Comparison of ENCODE assay signal across 9 cellular contexts in genomic region chr17:81675515-81676221, GRCh38. TPM values are rescaled to one million over a fixed set of nuclear protein-coding genes. Genes with fewer than 3 reads are reported as not detected.
DNase-seq lines count a peak whose midpoint lies in the region; ATAC-seq, FAIRE-seq and TF ChIP-seq lines count a peak whose summit lies in the region.
"Not testable (repeated sequence)": the region's sequence is repeated elsewhere in the genome, so short reads cannot be mapped to it uniquely, and the experiment has no call there.
"Had no signal": no experiment of that assay in that cellular context is flagged by ENCODE, and none has a peak within 500 bp of the region (broad histone marks: within the 10 kb centered on the region; RNA-seq: fewer than 3 reads in every experiment).

No MANE protein-coding gene starts in this region.

- CTCF ChIA-PET in SK-N-SH (lab: Yijun Ruan, JAX): interaction anchor here (0.6 to 2.5 kb wide), 17 partner anchors 10 to 225 kb away, joined by 3 to 17 read pairs (median 4); partner anchors contain the start of genes CCDC137, MRPL12, OXLD1 and PDE6G
- CTCF ChIA-PET in HepG2 (lab: Yijun Ruan, JAX; ENCODE audit: low intra/inter-chr PET ratio, low total read pairs): not testable (repeated sequence)

- not testable (repeated sequence) for H3K9me3 ChIP-seq in BLaER1; SK-N-SH; HepG2 (ENCODE audit: low read length); spleen

- WGBS in SK-N-SH (ENCODE audit: low lambda C conversion rate): 47% methylated on average over 18 of the region's 18 CpGs
- WGBS in HepG2 (ENCODE audit: low lambda C conversion rate): 38% methylated on average over 18 of the region's 18 CpGs
- WGBS in spleen, 5 donors: 38 to 49% (median 45%) methylated on average over 18 of the region's 18 CpGs

- H4K20me1 ChIP-seq in BLaER1: peaks cover 23% of the 10 kb centered on the region; the same call in 1 of the 2 replicates
- not testable (repeated sequence) for H4K20me1 ChIP-seq in SK-N-SH (ENCODE audit: insufficient read depth); HepG2 (ENCODE audit: insufficient read depth, low read length)

- TF ChIP-seq RAD21 in SK-N-SH (IDR thresholded peaks at IDR 0.05; ENCODE audit: low read length) (peak; percentile 41; the same call in 1 of the 2 replicates), HepG2 (CRISPR knock-in tag; IDR thresholded peaks at IDR 0.05) (peak; percentile 67)

- peak overlapping the region; percentile 91 for H3K27ac ChIP-seq in BLaER1
- not testable (repeated sequence) for H3K27ac ChIP-seq in SK-N-SH (ENCODE audit: low read depth in 2 of 2, low read length in 1 of 2); HepG2 (ENCODE audit: extremely low read length, insufficient read depth, low read length); spleen

- peaks cover 66% of the 10 kb centered on the region for H3K36me3 ChIP-seq in BLaER1
- H3K36me3 ChIP-seq in SK-N-SH (replicated peaks in 1 of 2; ENCODE audit: control insufficient read depth in 1 of 2, insufficient read depth in 2 of 2, low read length in 1 of 2): peaks cover 17 to 46% of the 10 kb centered on the region in 2 experiments
- H3K36me3 ChIP-seq in HepG2 (replicated peaks in 1 of 2; ENCODE audit: control insufficient read depth in 1 of 2, insufficient read depth in 2 of 2, low read length in 2 of 2): peaks cover 24 to 32% of the 10 kb centered on the region in 2 experiments; a peak in 4 of 5 replicates
- peaks cover 0 to 67% (median 44%) of the 10 kb centered on the region in 6 donors for H3K36me3 ChIP-seq in spleen

- intact Hi-C loops in HepG2 (cut with micrococcal nuclease; ENCODE audit: unreplicated experiment); spleen (cut with DNase I; ENCODE audit: low total_unique reads): not testable (repeated sequence)

- POLR2A ChIA-PET in SK-N-SH (lab: Yijun Ruan, JAX) (interaction anchor here (0.8 to 1.4 kb wide), 4 partner anchors 8 to 46 kb away, joined by 3 to 6 read pairs (median 4); partner anchors contain the start of genes ARL16, CCDC137, HGS and OXLD1), HepG2 (lab: Yijun Ruan, JAX) (interaction anchor here (1.0 to 3.8 kb wide), 4 partner anchors 9 to 37 kb away, joined by 3 to 13 read pairs (median 6); partner anchors contain the start of genes CCDC137, MRPL12, OXLD1 and SLC25A10)

- TF ChIP-seq CTCF in GM13976 (IDR thresholded peaks at IDR 0.05; ENCODE audit: borderline replicate concordance, control extremely low read depth, extremely low read depth, insufficient read depth, missing control alignments) (peak; percentile 34), SK-N-SH (IDR thresholded peaks at IDR 0.05) (peak; percentile 77), epithelial cell of proximal tubule (conservative IDR thresholded peaks at IDR 0.05; ENCODE audit: low read depth, low read length) (peak; percentile 47), HepG2 (CRISPR knock-in tag; IDR thresholded peaks at IDR 0.05) (peak; percentile 76), spleen (IDR thresholded peaks at IDR 0.05 in 8 of 11, conservative IDR thresholded peaks at IDR 0.05 in 3 of 11) (peak; percentile 44 to 79 (median 67))

- in situ Hi-C loops in GM13976 (cut with MboI; ENCODE audit: low sequenced_read_pairs, unreplicated experiment); HepG2 (cut with HindIII; ENCODE audit: extremely low pct_ligation_motif_present, low pct_unique_long_range_greater_than_20kb): not testable (repeated sequence)

- H3K27me3 ChIP-seq in BLaER1; SK-N-SH (ENCODE audit: insufficient read depth); HepG2 (ENCODE audit: control insufficient read depth in 1 of 2, insufficient read depth in 2 of 2, low read length in 2 of 2); spleen (replicated peaks in 1 of 7): not testable (repeated sequence)

- FAIRE-seq in HepG2 (lab: Jason Lieb, UNC): peak; percentile 42

- peaks cover 30% of the 10 kb centered on the region for H3F3A ChIP-seq in SK-N-SH (replicated peaks; ENCODE audit: insufficient read depth)

- peaks cover 40% of the 10 kb centered on the region; the same call in 1 of the 2 replicates for H3K79me2 ChIP-seq in SK-N-SH (ENCODE audit: insufficient read depth)
- not testable (repeated sequence) for H3K79me2 ChIP-seq in HepG2 (ENCODE audit: insufficient read depth, low read length)

- peak overlapping the region; percentile 98 for H3K4me2 ChIP-seq in BLaER1
- not testable (repeated sequence) for H3K4me2 ChIP-seq in SK-N-SH; HepG2 (ENCODE audit: low read depth, low read length)

- not testable (repeated sequence) for H3K9me2 ChIP-seq in SK-N-SH

- peak overlapping the region; percentile 50 for H3K4me3 ChIP-seq in BLaER1
- H3K4me3 ChIP-seq in SK-N-SH (ENCODE audit: low read depth in 2 of 2, low read length in 1 of 2); epithelial cell of proximal tubule (ENCODE audit: low read depth, low read length); HepG2 (replicated peaks in 1 of 3; ENCODE audit: insufficient read depth in 1 of 3, low read depth in 2 of 3, low read length in 3 of 3); spleen: not testable (repeated sequence)

- peak overlapping the region; percentile 81 for H3K9ac ChIP-seq in BLaER1
- not testable (repeated sequence) for H3K9ac ChIP-seq in SK-N-SH; HepG2 (ENCODE audit: insufficient read depth, low read depth, low read length)

- not testable (repeated sequence) for DNase-seq in GM13976 (ENCODE audit: low spot score); SK-N-SH; epithelial cell of proximal tubule (ENCODE audit: low read depth); HepG2 (ENCODE audit: low spot score); spleen
- DNase-seq in NCI-H1436 (lab: John Stamatoyannopoulos, UW): peak; percentile 24
- peak; percentile 36 for DNase-seq in activated naive CD4-positive, alpha-beta T cell treated with Interleukin-2 at 50 U/mL for 16 hours

- H3K4me1 ChIP-seq in BLaER1 (peaks cover 88% of the 10 kb centered on the region), HepG2 (ENCODE audit: insufficient read depth, low read length) (peaks cover 21% of the 10 kb centered on the region), spleen (peaks cover 0 to 18% (median 5%) of the 10 kb centered on the region in 6 donors)
- H3K4me1 ChIP-seq in SK-N-SH (ENCODE audit: control insufficient read depth in 1 of 2, insufficient read depth in 2 of 2, low read depth in 1 of 2, low read length in 1 of 2): not testable (repeated sequence)

- not testable (repeated sequence) for H2AFZ ChIP-seq in SK-N-SH (ENCODE audit: low read depth); HepG2 (ENCODE audit: low read length)

- TF ChIP-seq POLR2A in HepG2 (IDR thresholded peaks at IDR 0.05; ENCODE audit: insufficient read depth in 1 of 2, low read depth in 2 of 2, low read length in 2 of 2); spleen (IDR thresholded peaks at IDR 0.05): not testable (repeated sequence)

- not testable (repeated sequence) for BruUV-seq in HepG2 (replicated peaks; lab: Mats Ljungman, UMichigan)

- not testable (repeated sequence) for TF ChIP-seq EP300 in SK-N-SH (IDR thresholded peaks at IDR 0.05; ENCODE audit: borderline replicate concordance in 1 of 2, low read depth in 1 of 2, low read length in 1 of 2); HepG2 (IDR thresholded peaks at IDR 0.05; ENCODE audit: low read depth in 2 of 2, low read length in 2 of 2); HepG2 (CRISPR knock-in tag; IDR thresholded peaks at IDR 0.05; ENCODE audit: borderline replicate concordance)

- peak; percentile 14; the same call in 1 of the 3 replicates for ATAC-seq in HepG2

RNA-seq across cellular contexts. Expression of gene ARL16, which starts 7.9 kb away (rescaled TPM):
- polyA plus RNA-seq in SK-N-SH (2012; rRNA removed) (148 and 166 TPM in 2 replicates), HepG2 (2011; rRNA removed) (30.8 and 32.1 TPM in 2 replicates), spleen (10 to 100 TPM; 56.0 to 93.5 (median 79.8) TPM)
- polyA plus RNA-seq in SK-N-SH (2012; cell fraction: cytosol; rRNA removed): 127 and 132 TPM in 2 replicates
- polyA plus RNA-seq in SK-N-SH (2012; cell fraction: nucleus; rRNA removed): 281 and 480 TPM in 2 replicates
- total RNA-seq in epithelial cell of proximal tubule (43.5 and 59.0 TPM in 2 replicates), HepG2 (2016; rRNA removed; fragmentation: Illumina TruSeq; extraction: Trizol) (18.8 and 20.8 TPM in 2 replicates), spleen (10 to 100 TPM; 22.5 to 36.6 (median 29.1) TPM)
- 17.5 and 20.2 TPM in 2 replicates for total RNA-seq in HepG2 (2016; cell fraction: cytosol; rRNA removed; fragmentation: Illumina TruSeq; extraction: Trizol; ENCODE audit: low read depth)
- 21.5 and 21.9 TPM in 2 replicates for total RNA-seq in HepG2 (2016; cell fraction: insoluble cytoplasmic fraction; rRNA removed; fragmentation: Illumina TruSeq; extraction: Trizol)
- total RNA-seq in HepG2 (2016; cell fraction: membrane; rRNA removed; fragmentation: Illumina TruSeq; extraction: Trizol): 24.3 and 26.3 TPM in 2 replicates
- total RNA-seq in HepG2 (2016; cell fraction: nucleus; rRNA removed; fragmentation: Illumina TruSeq; extraction: Trizol): 10.5 and 14.3 TPM in 2 replicates
- polyA plus RNA-seq in HepG2 (2011; cell fraction: cytosol; rRNA removed): 30.7 and 36.8 TPM in 2 replicates
- polyA plus RNA-seq in HepG2 (2011; cell fraction: nucleus; rRNA removed): 21.1 and 26.0 TPM in 2 replicates
- 16.3 and 19.8 TPM in 2 replicates for polyA plus RNA-seq in HepG2 (2012)
- 22.8 and 26.9 TPM in 2 replicates for polyA plus RNA-seq in HepG2 (2016; cell fraction: cytosol; fragmentation: Illumina TruSeq; extraction: Trizol; ENCODE audit: low read depth)
- polyA plus RNA-seq in HepG2 (2016; cell fraction: insoluble cytoplasmic fraction; fragmentation: Illumina TruSeq; extraction: Trizol; ENCODE audit: low read depth): 25.4 and 25.5 TPM in 2 replicates
- polyA plus RNA-seq in HepG2 (2016; cell fraction: membrane; fragmentation: Illumina TruSeq; extraction: Trizol; ENCODE audit: low read depth): 24.7 and 30.0 TPM in 2 replicates
- 41.6 and 53.5 TPM in 2 replicates for polyA plus RNA-seq in HepG2 (2016; cell fraction: nucleus; fragmentation: Illumina TruSeq; extraction: Trizol; ENCODE audit: insufficient read depth, low read depth)
- 17.2 and 24.1 TPM in 2 replicates for polyA minus RNA-seq in HepG2 (2011; rRNA and poly(A)+ RNA removed; ENCODE audit: low replicate concordance)
- 4.7 and 5.4 TPM in 2 replicates for polyA minus RNA-seq in HepG2 (2011; cell fraction: cytosol; rRNA and poly(A)+ RNA removed)
- 10.7 and 14.5 TPM in 2 replicates for polyA minus RNA-seq in HepG2 (2011; cell fraction: nucleus; rRNA and poly(A)+ RNA removed)

RNA-seq across cellular contexts. Expression of gene HGS, which starts 8.1 kb away (rescaled TPM):
- polyA plus RNA-seq in SK-N-SH (2012; rRNA removed) (184 and 192 TPM in 2 replicates), HepG2 (2011; rRNA removed) (78.1 and 85.3 TPM in 2 replicates), spleen (100 to 1,000 TPM in 2 of 3 donors, 10 to 100 TPM in 1; 61.3 to 133 (median 119) TPM)
- 53.4 and 74.7 TPM in 2 replicates for polyA plus RNA-seq in SK-N-SH (2012; cell fraction: cytosol; rRNA removed)
- polyA plus RNA-seq in SK-N-SH (2012; cell fraction: nucleus; rRNA removed): 726 and 951 TPM in 2 replicates
- total RNA-seq in epithelial cell of proximal tubule (122 and 144 TPM in 2 replicates), HepG2 (2016; rRNA removed; fragmentation: Illumina TruSeq; extraction: Trizol) (54.1 and 73.3 TPM in 2 replicates), spleen (100 to 1,000 TPM in 4 of 7 donors, 10 to 100 TPM in 3; 62.3 to 134 (median 106) TPM)
- total RNA-seq in HepG2 (2016; cell fraction: cytosol; rRNA removed; fragmentation: Illumina TruSeq; extraction: Trizol; ENCODE audit: low read depth): 23.7 and 25.3 TPM in 2 replicates
- total RNA-seq in HepG2 (2016; cell fraction: insoluble cytoplasmic fraction; rRNA removed; fragmentation: Illumina TruSeq; extraction: Trizol): 46.3 and 75.5 TPM in 2 replicates
- 26.2 and 27.2 TPM in 2 replicates for total RNA-seq in HepG2 (2016; cell fraction: membrane; rRNA removed; fragmentation: Illumina TruSeq; extraction: Trizol)
- 61.6 and 70.3 TPM in 2 replicates for total RNA-seq in HepG2 (2016; cell fraction: nucleus; rRNA removed; fragmentation: Illumina TruSeq; extraction: Trizol)
- polyA plus RNA-seq in HepG2 (2011; cell fraction: cytosol; rRNA removed): 23.0 and 37.1 TPM in 2 replicates
- 599 and 842 TPM in 2 replicates for polyA plus RNA-seq in HepG2 (2011; cell fraction: nucleus; rRNA removed)
- 50.3 and 58.5 TPM in 2 replicates for polyA plus RNA-seq in HepG2 (2012)
- 10.3 and 14.6 TPM in 2 replicates for polyA plus RNA-seq in HepG2 (2016; cell fraction: cytosol; fragmentation: Illumina TruSeq; extraction: Trizol; ENCODE audit: low read depth)
- polyA plus RNA-seq in HepG2 (2016; cell fraction: insoluble cytoplasmic fraction; fragmentation: Illumina TruSeq; extraction: Trizol; ENCODE audit: low read depth): 49.0 and 65.5 TPM in 2 replicates
- polyA plus RNA-seq in HepG2 (2016; cell fraction: membrane; fragmentation: Illumina TruSeq; extraction: Trizol; ENCODE audit: low read depth): 20.0 and 26.0 TPM in 2 replicates
- 239 and 240 TPM in 2 replicates for polyA plus RNA-seq in HepG2 (2016; cell fraction: nucleus; fragmentation: Illumina TruSeq; extraction: Trizol; ENCODE audit: insufficient read depth, low read depth)
- polyA minus RNA-seq in HepG2 (2011; rRNA and poly(A)+ RNA removed; ENCODE audit: low replicate concordance): 124 and 132 TPM in 2 replicates
- 22.8 and 27.9 TPM in 2 replicates for polyA minus RNA-seq in HepG2 (2011; cell fraction: cytosol; rRNA and poly(A)+ RNA removed)
- 76.9 and 79.1 TPM in 2 replicates for polyA minus RNA-seq in HepG2 (2011; cell fraction: nucleus; rRNA and poly(A)+ RNA removed)

RNA-seq across cellular contexts. Expression of gene CCDC137, which starts 9.1 kb away (rescaled TPM):
- polyA plus RNA-seq in SK-N-SH (2012; rRNA removed): 55.1 and 62.4 TPM in 2 replicates
- 50.3 and 52.9 TPM in 2 replicates for polyA plus RNA-seq in SK-N-SH (2012; cell fraction: cytosol; rRNA removed)
- 72.5 and 89.0 TPM in 2 replicates for polyA plus RNA-seq in SK-N-SH (2012; cell fraction: nucleus; rRNA removed)
- total RNA-seq in epithelial cell of proximal tubule: 32.7 and 33.2 TPM in 2 replicates
- total RNA-seq in HepG2 (2016; rRNA removed; fragmentation: Illumina TruSeq; extraction: Trizol): 34.4 and 39.1 TPM in 2 replicates
- total RNA-seq in HepG2 (2016; cell fraction: cytosol; rRNA removed; fragmentation: Illumina TruSeq; extraction: Trizol; ENCODE audit: low read depth): 10.7 and 10.8 TPM in 2 replicates
- 31.3 and 40.3 TPM in 2 replicates for total RNA-seq in HepG2 (2016; cell fraction: insoluble cytoplasmic fraction; rRNA removed; fragmentation: Illumina TruSeq; extraction: Trizol)
- 16.9 and 19.0 TPM in 2 replicates for total RNA-seq in HepG2 (2016; cell fraction: membrane; rRNA removed; fragmentation: Illumina TruSeq; extraction: Trizol)
- total RNA-seq in HepG2 (2016; cell fraction: nucleus; rRNA removed; fragmentation: Illumina TruSeq; extraction: Trizol): 20.9 and 21.8 TPM in 2 replicates
- polyA plus RNA-seq in HepG2 (2011; rRNA removed): 14.6 and 14.7 TPM in 2 replicates
- 10.9 and 12.3 TPM in 2 replicates for polyA plus RNA-seq in HepG2 (2011; cell fraction: cytosol; rRNA removed)
- 18.8 and 20.1 TPM in 2 replicates for polyA plus RNA-seq in HepG2 (2011; cell fraction: nucleus; rRNA removed)
- polyA plus RNA-seq in HepG2 (2012): 15.7 and 20.6 TPM in 2 replicates
- polyA plus RNA-seq in HepG2 (2016; cell fraction: cytosol; fragmentation: Illumina TruSeq; extraction: Trizol; ENCODE audit: low read depth): 6.0 and 6.1 TPM in 2 replicates
- polyA plus RNA-seq in HepG2 (2016; cell fraction: insoluble cytoplasmic fraction; fragmentation: Illumina TruSeq; extraction: Trizol; ENCODE audit: low read depth): 43.6 and 43.8 TPM in 2 replicates
- polyA plus RNA-seq in HepG2 (2016; cell fraction: membrane; fragmentation: Illumina TruSeq; extraction: Trizol; ENCODE audit: low read depth): 11.4 and 11.7 TPM in 2 replicates
- 75.0 and 87.7 TPM in 2 replicates for polyA plus RNA-seq in HepG2 (2016; cell fraction: nucleus; fragmentation: Illumina TruSeq; extraction: Trizol; ENCODE audit: insufficient read depth, low read depth)
- 4.1 and 5.1 TPM in 2 replicates for polyA minus RNA-seq in HepG2 (2011; rRNA and poly(A)+ RNA removed; ENCODE audit: low replicate concordance)
- 5.1 and 5.5 TPM in 2 replicates for polyA minus RNA-seq in HepG2 (2011; cell fraction: cytosol; rRNA and poly(A)+ RNA removed)
- polyA minus RNA-seq in HepG2 (2011; cell fraction: nucleus; rRNA and poly(A)+ RNA removed): 7.0 and 8.8 TPM in 2 replicates
- total RNA-seq in spleen: 10 to 100 TPM; 10.7 to 24.2 (median 19.0) TPM
- 10 to 100 TPM; 20.7 to 40.1 (median 21.4) TPM for polyA plus RNA-seq in spleen

RNA-seq across cellular contexts. Expression of gene OXLD1, which starts 9.3 kb away (rescaled TPM):
- polyA plus RNA-seq in SK-N-SH (2012; rRNA removed): 103 and 124 TPM in 2 replicates
- 46.3 and 68.1 TPM in 2 replicates for polyA plus RNA-seq in SK-N-SH (2012; cell fraction: cytosol; rRNA removed)
- polyA plus RNA-seq in SK-N-SH (2012; cell fraction: nucleus; rRNA removed): 278 and 326 TPM in 2 replicates
- total RNA-seq in epithelial cell of proximal tubule: 24.4 and 30.6 TPM in 2 replicates
- 34.9 and 37.5 TPM in 2 replicates for total RNA-seq in HepG2 (2016; rRNA removed; fragmentation: Illumina TruSeq; extraction: Trizol)
- 18.3 and 27.5 TPM in 2 replicates for total RNA-seq in HepG2 (2016; cell fraction: cytosol; rRNA removed; fragmentation: Illumina TruSeq; extraction: Trizol; ENCODE audit: low read depth)
- total RNA-seq in HepG2 (2016; cell fraction: insoluble cytoplasmic fraction; rRNA removed; fragmentation: Illumina TruSeq; extraction: Trizol): 34.8 and 36.8 TPM in 2 replicates
- 37.8 and 42.1 TPM in 2 replicates for total RNA-seq in HepG2 (2016; cell fraction: membrane; rRNA removed; fragmentation: Illumina TruSeq; extraction: Trizol)
- 25.0 and 26.4 TPM in 2 replicates for total RNA-seq in HepG2 (2016; cell fraction: nucleus; rRNA removed; fragmentation: Illumina TruSeq; extraction: Trizol)
- polyA plus RNA-seq in HepG2 (2011; rRNA removed): 27.1 and 40.3 TPM in 2 replicates
- polyA plus RNA-seq in HepG2 (2011; cell fraction: cytosol; rRNA removed): 26.2 and 44.6 TPM in 2 replicates
- polyA plus RNA-seq in HepG2 (2011; cell fraction: nucleus; rRNA removed): 114 and 127 TPM in 2 replicates
- polyA plus RNA-seq in HepG2 (2012): 19.0 and 25.6 TPM in 2 replicates
- polyA plus RNA-seq in HepG2 (2016; cell fraction: cytosol; fragmentation: Illumina TruSeq; extraction: Trizol; ENCODE audit: low read depth): 14.5 and 20.0 TPM in 2 replicates
- polyA plus RNA-seq in HepG2 (2016; cell fraction: insoluble cytoplasmic fraction; fragmentation: Illumina TruSeq; extraction: Trizol; ENCODE audit: low read depth): 24.5 and 26.4 TPM in 2 replicates
- 21.9 and 27.2 TPM in 2 replicates for polyA plus RNA-seq in HepG2 (2016; cell fraction: membrane; fragmentation: Illumina TruSeq; extraction: Trizol; ENCODE audit: low read depth)
- polyA plus RNA-seq in HepG2 (2016; cell fraction: nucleus; fragmentation: Illumina TruSeq; extraction: Trizol; ENCODE audit: insufficient read depth, low read depth): 40.3 and 44.2 TPM in 2 replicates
- 10.9 and 18.2 TPM in 2 replicates for polyA minus RNA-seq in HepG2 (2011; rRNA and poly(A)+ RNA removed; ENCODE audit: low replicate concordance)
- polyA minus RNA-seq in HepG2 (2011; cell fraction: cytosol; rRNA and poly(A)+ RNA removed): 5.9 and 9.5 TPM in 2 replicates
- polyA minus RNA-seq in HepG2 (2011; cell fraction: nucleus; rRNA and poly(A)+ RNA removed): 11.2 and 15.5 TPM in 2 replicates
- total RNA-seq in spleen: 10 to 100 TPM; 29.4 to 53.8 (median 32.1) TPM
- 100 to 1,000 TPM; 102 to 110 (median 106) TPM for polyA plus RNA-seq in spleen

RNA-seq across cellular contexts. Expression of gene PDE6G, which starts 19.3 kb away (rescaled TPM):
- 4.4 and 5.0 TPM in 2 replicates for polyA plus RNA-seq in SK-N-SH (2012; rRNA removed)
- 1.2 and 2.3 TPM in 2 replicates for polyA plus RNA-seq in SK-N-SH (2012; cell fraction: cytosol; rRNA removed)
- polyA plus RNA-seq in SK-N-SH (2012; cell fraction: nucleus; rRNA removed): 2.0 and 2.5 TPM in 2 replicates
- 14.2 and 23.5 TPM in 2 replicates for total RNA-seq in epithelial cell of proximal tubule
- total RNA-seq in HepG2 (2016; rRNA removed; fragmentation: Illumina TruSeq; extraction: Trizol): 1.0 and 1.4 TPM in 2 replicates
- 0.44 and 1.4 TPM in 2 replicates for total RNA-seq in HepG2 (2016; cell fraction: cytosol; rRNA removed; fragmentation: Illumina TruSeq; extraction: Trizol; ENCODE audit: low read depth)
- 0.83 and 1.7 TPM in 2 replicates for total RNA-seq in HepG2 (2016; cell fraction: insoluble cytoplasmic fraction; rRNA removed; fragmentation: Illumina TruSeq; extraction: Trizol)
- 1.2 and 1.4 TPM in 2 replicates for total RNA-seq in HepG2 (2016; cell fraction: membrane; rRNA removed; fragmentation: Illumina TruSeq; extraction: Trizol)
- 1.0 TPM in 1 of 2 replicates, not detected in the other for total RNA-seq in HepG2 (2016; cell fraction: nucleus; rRNA removed; fragmentation: Illumina TruSeq; extraction: Trizol)
- 4.9 and 6.7 TPM in 2 replicates for polyA plus RNA-seq in HepG2 (2011; rRNA removed)
- polyA plus RNA-seq in HepG2 (2011; cell fraction: cytosol; rRNA removed): 4.9 and 5.2 TPM in 2 replicates
- polyA plus RNA-seq in HepG2 (2011; cell fraction: nucleus; rRNA removed): 1.3 and 2.0 TPM in 2 replicates
- polyA plus RNA-seq in HepG2 (2012): 1.8 and 3.1 TPM in 2 replicates
- 1.1 and 1.3 TPM in 2 replicates for polyA plus RNA-seq in HepG2 (2016; cell fraction: cytosol; fragmentation: Illumina TruSeq; extraction: Trizol; ENCODE audit: low read depth)
- 1.9 and 2.0 TPM in 2 replicates for polyA plus RNA-seq in HepG2 (2016; cell fraction: insoluble cytoplasmic fraction; fragmentation: Illumina TruSeq; extraction: Trizol; ENCODE audit: low read depth)
- polyA plus RNA-seq in HepG2 (2016; cell fraction: membrane; fragmentation: Illumina TruSeq; extraction: Trizol; ENCODE audit: low read depth): 1.1 TPM in 2 replicates
- polyA plus RNA-seq in HepG2 (2016; cell fraction: nucleus; fragmentation: Illumina TruSeq; extraction: Trizol; ENCODE audit: insufficient read depth, low read depth): 0.57 and 1.6 TPM in 2 replicates
- 0.56 and 4.7 TPM in 2 replicates for polyA minus RNA-seq in HepG2 (2011; rRNA and poly(A)+ RNA removed; ENCODE audit: low replicate concordance)
- polyA minus RNA-seq in HepG2 (2011; cell fraction: cytosol; rRNA and poly(A)+ RNA removed): 0.79 TPM in 1 of 2 replicates, not detected in the other
- polyA minus RNA-seq in HepG2 (2011; cell fraction: nucleus; rRNA and poly(A)+ RNA removed): 0.26 TPM in 1 of 2 replicates, not detected in the other
- 10 to 100 TPM in 6 of 7 donors, 1 to 10 TPM in 1; 6.7 to 26.8 (median 16.4) TPM for total RNA-seq in spleen
- 10 to 100 TPM; 17.8 to 27.0 (median 25.8) TPM for polyA plus RNA-seq in spleen
- total RNA-seq: H4 had no signal
